ENCODE assay signal across 16 cellular contexts in the genomic region with DNA sequence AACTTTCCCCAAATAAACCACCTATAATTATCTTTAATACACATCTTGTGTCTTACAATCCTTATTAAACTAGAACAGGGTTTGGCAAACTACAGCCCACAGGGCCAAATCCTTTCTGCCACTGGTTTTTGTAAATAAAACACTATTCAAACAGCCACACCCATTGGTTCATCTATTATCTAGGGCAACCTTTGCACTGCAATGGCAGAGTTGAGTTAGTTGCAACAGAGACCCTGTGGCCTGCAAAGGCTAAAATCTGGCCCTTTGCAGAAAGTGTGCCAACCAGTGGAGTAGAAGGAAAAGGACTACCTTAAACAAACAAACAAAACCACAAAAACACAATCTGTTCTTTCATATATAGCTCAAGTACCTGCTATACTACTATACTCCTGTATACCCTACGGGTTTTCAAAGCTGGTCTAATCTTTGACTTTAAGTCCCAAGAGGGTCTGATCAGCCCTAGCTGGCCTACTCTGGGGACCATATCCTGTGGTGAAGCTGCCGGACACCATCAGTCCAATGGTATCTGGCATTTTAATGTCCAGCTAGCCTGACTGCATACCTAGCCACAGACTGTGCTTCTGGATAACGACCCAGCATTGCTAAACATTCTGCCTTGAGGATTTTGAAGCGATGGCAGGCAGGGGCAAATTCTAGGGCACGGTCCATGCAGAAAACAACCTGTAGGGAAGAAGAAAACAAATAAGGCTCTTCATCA. TPM values are rescaled to one million over a fixed set of nuclear protein-coding genes. Genes with fewer than 3 reads are reported as not detected.
DNase-seq lines count a peak whose midpoint lies in the region; ATAC-seq, FAIRE-seq and TF ChIP-seq lines count a peak whose summit lies in the region.
"Had no signal": no experiment of that assay in that cellular context is flagged by ENCODE, and none has a peak within 500 bp of the region (broad histone marks: within the 10 kb centered on the region; RNA-seq: fewer than 3 reads in every experiment).

No MANE protein-coding gene starts in this region.

- H3K4me2 ChIP-seq in astrocyte (ENCODE audit: low read length) (no peak overlapping the region), HepG2 (ENCODE audit: low read depth, low read length) (peak overlapping the region; percentile 52), smooth muscle cell (no peak overlapping the region)
- H3K4me2 ChIP-seq: KMS-11 had no signal

- intact Hi-C loops in HepG2 (cut with micrococcal nuclease; ENCODE audit: unreplicated experiment): no loop called here

- peak; percentile 3 for DNase-seq in activated T-cell treated with anti-CD3 and anti-CD28 coated beads, Interleukin-2, amount 50 U/mL, for 24 hours
- DNase-seq in activated T-cell treated with anti-CD3 and anti-CD28 coated beads, Interleukin-2, amount 50 U/mL, for 48 hours: no peak
- DNase-seq in astrocyte (ENCODE audit: low read depth) (no peak), HepG2 (ENCODE audit: low spot score) (peak; percentile 94), smooth muscle cell (lab: John Stamatoyannopoulos, UW; ENCODE audit: unreplicated experiment) (no peak), type B pancreatic cell (ENCODE audit: extremely low spot score, unreplicated experiment) (no peak)
- DNase-seq in effector memory CD4-positive, alpha-beta T cell: no peak
- DNase-seq: COR-L47, H9, NCI-H1436, NCI-H2029 treated with DMSO at 0.1 percent for 48 hours, NCI-H510A, SHP77 treated with DMSO at 0.1 percent for 48 hours had no signal

- H3K27me3 Mint-ChIP-seq in activated T-cell treated with anti-CD3 and anti-CD28 coated beads, Interleukin-2, amount 50 U/mL, for 24 hours: no peaks in the 10 kb centered on the region
- no peaks in the 10 kb centered on the region for H3K27me3 Mint-ChIP-seq in astrocyte (ENCODE audit: low read depth, unreplicated experiment)
- H3K27me3 Mint-ChIP-seq in type B pancreatic cell: no peaks in the 10 kb centered on the region

- H3K4me3 ChIP-seq in astrocyte (ENCODE audit: insufficient read depth, low read depth, low read length): no peak overlapping the region
- H3K4me3 ChIP-seq in HepG2 (replicated peaks in 1 of 3; ENCODE audit: insufficient read depth in 1 of 3, low read depth in 2 of 3, low read length in 3 of 3): no peak overlapping the region
- H3K4me3 ChIP-seq in subcutaneous abdominal adipose tissue (ENCODE audit: low read depth in 1 of 5, low read length in 5 of 5): no peak overlapping the region
- H3K4me3 ChIP-seq in smooth muscle cell: no peak overlapping the region
- no peak overlapping the region for H3K4me3 ChIP-seq in effector memory CD4-positive, alpha-beta T cell (ENCODE audit: insufficient read depth, low read depth, low read length, poor library complexity, severe bottlenecking)

- no peak overlapping the region for H3K9ac ChIP-seq in astrocyte (ENCODE audit: low read length)
- 0 out of 2 replicates have a peak overlapping the region, but pooled peaks have one; percentile 3 for H3K9ac ChIP-seq in HepG2 (ENCODE audit: insufficient read depth, low read depth, low read length)
- no peak overlapping the region for H3K9ac ChIP-seq in subcutaneous abdominal adipose tissue (ENCODE audit: low read length in 5 of 5)
- H3K9ac ChIP-seq in smooth muscle cell (ENCODE audit: low read depth): no peak overlapping the region
- H3K9ac ChIP-seq: KMS-11 had no signal

- ATAC-seq in HepG2: peak; percentile 97

- FAIRE-seq in astrocyte (lab: Jason Lieb, UNC): no peak
- FAIRE-seq in HepG2 (lab: Jason Lieb, UNC): peak; percentile 86

- H4K20me1 ChIP-seq in astrocyte (ENCODE audit: insufficient read depth, low read length) (peaks cover 30% of the 10 kb centered on the region), HepG2 (ENCODE audit: insufficient read depth, low read length) (no peaks in the 10 kb centered on the region; the same call in 1 of the 2 replicates), smooth muscle cell (ENCODE audit: low read depth) (peaks cover 10% of the 10 kb centered on the region)

- in situ Hi-C loops in HepG2 (cut with HindIII; ENCODE audit: extremely low pct_ligation_motif_present, low pct_unique_long_range_greater_than_20kb): no loop called here

- H3K4me1 ChIP-seq in astrocyte (ENCODE audit: insufficient read depth, low read length): peaks cover 6% of the 10 kb centered on the region
- peaks cover 36% of the 10 kb centered on the region for H3K4me1 ChIP-seq in HepG2 (ENCODE audit: insufficient read depth, low read length)
- peaks cover 0 to 26% (median 20%) of the 10 kb centered on the region in 5 donors for H3K4me1 ChIP-seq in subcutaneous abdominal adipose tissue (ENCODE audit: control insufficient read depth in 5 of 5, insufficient read depth in 5 of 5, low read length in 5 of 5)
- no peaks in the 10 kb centered on the region for H3K4me1 ChIP-seq in smooth muscle cell (ENCODE audit: low read depth)
- no peaks in the 10 kb centered on the region for H3K4me1 ChIP-seq in effector memory CD4-positive, alpha-beta T cell (ENCODE audit: control insufficient read depth, insufficient read depth, low read length, poor library complexity, severe bottlenecking)

- H3K4me1 Mint-ChIP-seq in activated T-cell treated with anti-CD3 and anti-CD28 coated beads, Interleukin-2, amount 50 U/mL, for 24 hours (ENCODE audit: low read depth): peaks cover 15% of the 10 kb centered on the region
- H3K4me1 Mint-ChIP-seq in astrocyte (ENCODE audit: low read depth, unreplicated experiment) (peaks cover 18% of the 10 kb centered on the region), type B pancreatic cell (ENCODE audit: unreplicated experiment) (no peaks in the 10 kb centered on the region)
- H3K4me1 Mint-ChIP-seq: H9 had no signal

- peak in 1 of 2 experiments; percentile 73; a peak in 2 of 4 replicates for TF ChIP-seq EP300 in HepG2 (IDR thresholded peaks at IDR 0.05; ENCODE audit: low read depth in 2 of 2, low read length in 2 of 2)
- peak; percentile 58; the same call in 1 of the 2 replicates for TF ChIP-seq EP300 in HepG2 (CRISPR knock-in tag; IDR thresholded peaks at IDR 0.05; ENCODE audit: borderline replicate concordance)

- no peaks in the 10 kb centered on the region for H3K9me3 Mint-ChIP-seq in activated T-cell treated with anti-CD3 and anti-CD28 coated beads, Interleukin-2, amount 50 U/mL, for 24 hours
- no peaks in the 10 kb centered on the region for H3K9me3 Mint-ChIP-seq in astrocyte (ENCODE audit: unreplicated experiment)
- no peaks in the 10 kb centered on the region for H3K9me3 Mint-ChIP-seq in type B pancreatic cell
- H3K9me3 Mint-ChIP-seq: H9 had no signal

- WGBS in HepG2 (ENCODE audit: low lambda C conversion rate): 55% methylated on average over 5 of the region's 5 CpGs
- WGBS in smooth muscle cell (ENCODE audit: low lambda C conversion rate): 80% methylated on average over 5 of the region's 5 CpGs

- no peak for TF ChIP-seq POLR2A in HepG2 (IDR thresholded peaks at IDR 0.05; ENCODE audit: insufficient read depth in 1 of 2, low read depth in 2 of 2, low read length in 2 of 2)

- H3K27me3 ChIP-seq in astrocyte (ENCODE audit: insufficient read depth, low read length) (no peaks in the 10 kb centered on the region), HepG2 (ENCODE audit: control insufficient read depth in 1 of 2, insufficient read depth in 2 of 2, low read length in 2 of 2) (no peaks in the 10 kb centered on the region), subcutaneous abdominal adipose tissue (ENCODE audit: control insufficient read depth in 5 of 5, insufficient read depth in 4 of 5, low read length in 5 of 5) (no peaks in the 10 kb centered on the region), smooth muscle cell (ENCODE audit: low read depth) (no peaks in the 10 kb centered on the region)
- H3K27me3 ChIP-seq in effector memory CD4-positive, alpha-beta T cell (replicated peaks; ENCODE audit: control insufficient read depth, insufficient read depth, low read length, poor library complexity, severe bottlenecking): no peaks in the 10 kb centered on the region

- no TSS peak for BruUV-seq in HepG2 (replicated peaks; lab: Mats Ljungman, UMichigan)

- H3K36me3 ChIP-seq in astrocyte (ENCODE audit: insufficient read depth, low read length) (peaks cover 59% of the 10 kb centered on the region), HepG2 (replicated peaks in 1 of 2; ENCODE audit: control insufficient read depth in 1 of 2, insufficient read depth in 2 of 2, low read length in 2 of 2) (peaks cover 47 to 83% of the 10 kb centered on the region in 2 experiments), subcutaneous abdominal adipose tissue (ENCODE audit: control insufficient read depth in 5 of 5, insufficient read depth in 5 of 5, low read length in 5 of 5) (peaks cover 31 to 90% (median 76%) of the 10 kb centered on the region in 5 donors), smooth muscle cell (ENCODE audit: low read depth) (peaks cover 29% of the 10 kb centered on the region)
- H3K36me3 ChIP-seq in effector memory CD4-positive, alpha-beta T cell (ENCODE audit: control insufficient read depth, insufficient read depth, low read length): peaks cover 88% of the 10 kb centered on the region

- H3K4me3 Mint-ChIP-seq in activated T-cell treated with anti-CD3 and anti-CD28 coated beads, Interleukin-2, amount 50 U/mL, for 24 hours: no peak overlapping the region
- H3K4me3 Mint-ChIP-seq in astrocyte (ENCODE audit: unreplicated experiment): no peak overlapping the region
- H3K4me3 Mint-ChIP-seq in type B pancreatic cell: no peak overlapping the region
- H3K4me3 Mint-ChIP-seq: H9 had no signal

- no peaks in the 10 kb centered on the region for H3F3A ChIP-seq in smooth muscle cell (ENCODE audit: low read depth)

- no peak overlapping the region for H3K27ac ChIP-seq in astrocyte (ENCODE audit: low read depth, low read length)
- H3K27ac ChIP-seq in HepG2 (ENCODE audit: extremely low read length, insufficient read depth, low read length): peak overlapping the region; percentile 57
- H3K27ac ChIP-seq in subcutaneous abdominal adipose tissue (ENCODE audit: low read depth, low read length): peak overlapping the region; percentile 45
- no peak overlapping the region for H3K27ac ChIP-seq in smooth muscle cell (ENCODE audit: low read depth)
- no peak overlapping the region for H3K27ac ChIP-seq in effector memory CD4-positive, alpha-beta T cell (ENCODE audit: insufficient read depth, low read length, poor library complexity, severe bottlenecking)
- H3K27ac ChIP-seq: C4-2B, KMS-11 had no signal

- no peak for TF ChIP-seq CTCF in astrocyte (IDR thresholded peaks at IDR 0.05; ENCODE audit: insufficient read depth, low read depth, low read length)
- TF ChIP-seq CTCF in HepG2 (CRISPR knock-in tag; IDR thresholded peaks at IDR 0.05): peak; percentile 33
- no peak for TF ChIP-seq CTCF in smooth muscle cell (IDR thresholded peaks at IDR 0.05; ENCODE audit: borderline replicate concordance, insufficient read depth, poor library complexity, severe bottlenecking)
- no peak for TF ChIP-seq CTCF in type B pancreatic cell (conservative IDR thresholded peaks at IDR 0.05)

- H3K36me3 Mint-ChIP-seq in activated T-cell treated with anti-CD3 and anti-CD28 coated beads, Interleukin-2, amount 50 U/mL, for 24 hours (ENCODE audit: low read depth): peaks cover 99% of the 10 kb centered on the region
- peaks cover 26% of the 10 kb centered on the region for H3K36me3 Mint-ChIP-seq in astrocyte (ENCODE audit: low read depth, unreplicated experiment)
- peaks cover 36% of the 10 kb centered on the region for H3K36me3 Mint-ChIP-seq in type B pancreatic cell

- no peaks in the 10 kb centered on the region for H3K9me3 ChIP-seq in astrocyte (ENCODE audit: insufficient read depth, low read depth, low read length)
- H3K9me3 ChIP-seq in HepG2 (ENCODE audit: low read length): no peaks in the 10 kb centered on the region
- no peaks in the 10 kb centered on the region for H3K9me3 ChIP-seq in subcutaneous abdominal adipose tissue (ENCODE audit: control insufficient read depth in 5 of 5, low read length in 5 of 5)
- no peaks in the 10 kb centered on the region for H3K9me3 ChIP-seq in smooth muscle cell (replicated peaks; ENCODE audit: low read depth)
- no peaks in the 10 kb centered on the region for H3K9me3 ChIP-seq in effector memory CD4-positive, alpha-beta T cell (ENCODE audit: control insufficient read depth, low read length)

- POLR2A ChIA-PET in HepG2 (lab: Yijun Ruan, JAX): interaction anchor here (0.7 to 3.6 kb wide), 14 partner anchors 9 to 152 kb away, joined by 3 to 30 read pairs (median 4); a partner anchor contains a TSS

- H2AFZ ChIP-seq in astrocyte (ENCODE audit: low read depth, low read length): no peak overlapping the region
- no peak overlapping the region for H2AFZ ChIP-seq in HepG2 (ENCODE audit: low read length)
- H2AFZ ChIP-seq in smooth muscle cell (ENCODE audit: low read depth): no peak overlapping the region

- H3K79me2 ChIP-seq in astrocyte (ENCODE audit: insufficient read depth, low read length): peaks cover 2% of the 10 kb centered on the region
- H3K79me2 ChIP-seq in HepG2 (ENCODE audit: insufficient read depth, low read length): no peaks in the 10 kb centered on the region
- no peaks in the 10 kb centered on the region for H3K79me2 ChIP-seq in smooth muscle cell (ENCODE audit: low read depth)

- CTCF ChIA-PET in HepG2 (lab: Yijun Ruan, JAX; ENCODE audit: low intra/inter-chr PET ratio, low total read pairs): interaction anchor here (1.7 kb wide), 1 partner anchor 30 kb away, joined by 4 read pairs; a partner anchor contains a TSS

- TF ChIP-seq RAD21 in HepG2 (CRISPR knock-in tag; IDR thresholded peaks at IDR 0.05): peak; percentile 35; the same call in 1 of the 2 replicates

- H3K27ac Mint-ChIP-seq in activated T-cell treated with anti-CD3 and anti-CD28 coated beads, Interleukin-2, amount 50 U/mL, for 24 hours: peak overlapping the region; percentile 8
- H3K27ac Mint-ChIP-seq in astrocyte (ENCODE audit: unreplicated experiment): peak overlapping the region; percentile 53
- H3K27ac Mint-ChIP-seq in type B pancreatic cell: no peak overlapping the region
- H3K27ac Mint-ChIP-seq: H9 had no signal

RNA-seq across cellular contexts. Expression of a gene that starts 23.3 kb away (rescaled TPM):
- 169 and 177 TPM in 2 replicates for total RNA-seq in astrocyte
- total RNA-seq in HepG2 (2016; rRNA removed; fragmentation: Illumina TruSeq; extraction: Trizol): 161 and 170 TPM in 2 replicates
- total RNA-seq in HepG2 (2016; cell fraction: cytosol; rRNA removed; fragmentation: Illumina TruSeq; extraction: Trizol; ENCODE audit: low read depth): 13.1 and 14.4 TPM in 2 replicates
- total RNA-seq in HepG2 (2016; cell fraction: insoluble cytoplasmic fraction; rRNA removed; fragmentation: Illumina TruSeq; extraction: Trizol): 142 and 170 TPM in 2 replicates
- total RNA-seq in HepG2 (2016; cell fraction: membrane; rRNA removed; fragmentation: Illumina TruSeq; extraction: Trizol): 61.3 and 66.7 TPM in 2 replicates
- 95.4 and 98.2 TPM in 2 replicates for total RNA-seq in HepG2 (2016; cell fraction: nucleus; rRNA removed; fragmentation: Illumina TruSeq; extraction: Trizol)
- 97.2 and 105 TPM in 2 replicates for polyA plus RNA-seq in HepG2 (2011; rRNA removed)
- 67.5 and 85.5 TPM in 2 replicates for polyA plus RNA-seq in HepG2 (2011; cell fraction: cytosol; rRNA removed)
- 104 and 124 TPM in 2 replicates for polyA plus RNA-seq in HepG2 (2011; cell fraction: nucleus; rRNA removed)
- 42.6 and 44.3 TPM in 2 replicates for polyA plus RNA-seq in HepG2 (2012)
- polyA plus RNA-seq in HepG2 (2016; cell fraction: cytosol; fragmentation: Illumina TruSeq; extraction: Trizol; ENCODE audit: low read depth): 18.7 and 20.0 TPM in 2 replicates
- polyA plus RNA-seq in HepG2 (2016; cell fraction: insoluble cytoplasmic fraction; fragmentation: Illumina TruSeq; extraction: Trizol; ENCODE audit: low read depth): 172 and 192 TPM in 2 replicates
- polyA plus RNA-seq in HepG2 (2016; cell fraction: membrane; fragmentation: Illumina TruSeq; extraction: Trizol; ENCODE audit: low read depth): 49.0 TPM in 2 replicates
- 178 and 180 TPM in 2 replicates for polyA plus RNA-seq in HepG2 (2016; cell fraction: nucleus; fragmentation: Illumina TruSeq; extraction: Trizol; ENCODE audit: insufficient read depth, low read depth)
- polyA minus RNA-seq in HepG2 (2011; rRNA and poly(A)+ RNA removed; ENCODE audit: low replicate concordance): 256 and 859 TPM in 2 replicates
- 126 and 130 TPM in 2 replicates for polyA minus RNA-seq in HepG2 (2011; cell fraction: cytosol; rRNA and poly(A)+ RNA removed)
- polyA minus RNA-seq in HepG2 (2011; cell fraction: nucleus; rRNA and poly(A)+ RNA removed): 93.4 and 142 TPM in 2 replicates
- total RNA-seq in smooth muscle cell: 28.5 and 34.7 TPM in 2 replicates
- 60.1 and 63.0 TPM in 2 replicates for polyA plus RNA-seq in smooth muscle cell
- 60.0 and 84.3 TPM in 2 replicates for total RNA-seq in type B pancreatic cell (ENCODE audit: low replicate concordance)

RNA-seq across cellular contexts. Expression of a gene that starts 27.4 kb away (rescaled TPM):
- total RNA-seq in astrocyte (82.9 and 96.0 TPM in 2 replicates), HepG2 (2016; rRNA removed; fragmentation: Illumina TruSeq; extraction: Trizol) (132 and 179 TPM in 2 replicates), smooth muscle cell (44.5 and 69.5 TPM in 2 replicates), type B pancreatic cell (ENCODE audit: low replicate concordance) (77.3 and 88.7 TPM in 2 replicates)
- total RNA-seq in HepG2 (2016; cell fraction: cytosol; rRNA removed; fragmentation: Illumina TruSeq; extraction: Trizol; ENCODE audit: low read depth): 46.7 and 51.0 TPM in 2 replicates
- total RNA-seq in HepG2 (2016; cell fraction: insoluble cytoplasmic fraction; rRNA removed; fragmentation: Illumina TruSeq; extraction: Trizol): 140 and 190 TPM in 2 replicates
- 65.8 and 75.9 TPM in 2 replicates for total RNA-seq in HepG2 (2016; cell fraction: membrane; rRNA removed; fragmentation: Illumina TruSeq; extraction: Trizol)
- 79.3 and 85.4 TPM in 2 replicates for total RNA-seq in HepG2 (2016; cell fraction: nucleus; rRNA removed; fragmentation: Illumina TruSeq; extraction: Trizol)
- polyA plus RNA-seq in HepG2 (2011; rRNA removed) (47.7 and 54.7 TPM in 2 replicates), smooth muscle cell (44.7 and 61.5 TPM in 2 replicates)
- 23.0 and 30.1 TPM in 2 replicates for polyA plus RNA-seq in HepG2 (2011; cell fraction: cytosol; rRNA removed)
- polyA plus RNA-seq in HepG2 (2011; cell fraction: nucleus; rRNA removed): 24.7 and 29.9 TPM in 2 replicates
- polyA plus RNA-seq in HepG2 (2012): 75.2 and 76.1 TPM in 2 replicates
- 45.0 and 48.2 TPM in 2 replicates for polyA plus RNA-seq in HepG2 (2016; cell fraction: cytosol; fragmentation: Illumina TruSeq; extraction: Trizol; ENCODE audit: low read depth)
- 221 and 228 TPM in 2 replicates for polyA plus RNA-seq in HepG2 (2016; cell fraction: insoluble cytoplasmic fraction; fragmentation: Illumina TruSeq; extraction: Trizol; ENCODE audit: low read depth)
- 64.6 and 70.7 TPM in 2 replicates for polyA plus RNA-seq in HepG2 (2016; cell fraction: membrane; fragmentation: Illumina TruSeq; extraction: Trizol; ENCODE audit: low read depth)
- 97.9 and 98.9 TPM in 2 replicates for polyA plus RNA-seq in HepG2 (2016; cell fraction: nucleus; fragmentation: Illumina TruSeq; extraction: Trizol; ENCODE audit: insufficient read depth, low read depth)
- 61.1 and 62.3 TPM in 2 replicates for polyA minus RNA-seq in HepG2 (2011; rRNA and poly(A)+ RNA removed; ENCODE audit: low replicate concordance)
- 44.7 and 52.7 TPM in 2 replicates for polyA minus RNA-seq in HepG2 (2011; cell fraction: cytosol; rRNA and poly(A)+ RNA removed)
- polyA minus RNA-seq in HepG2 (2011; cell fraction: nucleus; rRNA and poly(A)+ RNA removed): 116 and 129 TPM in 2 replicates

RNA-seq across cellular contexts. Expression of a gene that starts 30.0 kb away (rescaled TPM):
- total RNA-seq in astrocyte (60.5 and 66.0 TPM in 2 replicates), HepG2 (2016; rRNA removed; fragmentation: Illumina TruSeq; extraction: Trizol) (26.8 and 27.9 TPM in 2 replicates), smooth muscle cell (21.3 and 41.3 TPM in 2 replicates), type B pancreatic cell (ENCODE audit: low replicate concordance) (44.7 and 45.0 TPM in 2 replicates)
- 17.3 and 18.4 TPM in 2 replicates for total RNA-seq in HepG2 (2016; cell fraction: cytosol; rRNA removed; fragmentation: Illumina TruSeq; extraction: Trizol; ENCODE audit: low read depth)
- 21.1 and 25.4 TPM in 2 replicates for total RNA-seq in HepG2 (2016; cell fraction: insoluble cytoplasmic fraction; rRNA removed; fragmentation: Illumina TruSeq; extraction: Trizol)
- 36.4 and 39.9 TPM in 2 replicates for total RNA-seq in HepG2 (2016; cell fraction: membrane; rRNA removed; fragmentation: Illumina TruSeq; extraction: Trizol)
- 13.2 and 14.4 TPM in 2 replicates for total RNA-seq in HepG2 (2016; cell fraction: nucleus; rRNA removed; fragmentation: Illumina TruSeq; extraction: Trizol)
- polyA plus RNA-seq in HepG2 (2011; rRNA removed) (42.0 and 48.5 TPM in 2 replicates), smooth muscle cell (50.1 and 54.4 TPM in 2 replicates)
- polyA plus RNA-seq in HepG2 (2011; cell fraction: cytosol; rRNA removed): 38.1 and 38.8 TPM in 2 replicates
- 36.5 and 41.2 TPM in 2 replicates for polyA plus RNA-seq in HepG2 (2011; cell fraction: nucleus; rRNA removed)
- 23.6 and 24.0 TPM in 2 replicates for polyA plus RNA-seq in HepG2 (2012)
- 15.6 and 18.2 TPM in 2 replicates for polyA plus RNA-seq in HepG2 (2016; cell fraction: cytosol; fragmentation: Illumina TruSeq; extraction: Trizol; ENCODE audit: low read depth)
- polyA plus RNA-seq in HepG2 (2016; cell fraction: insoluble cytoplasmic fraction; fragmentation: Illumina TruSeq; extraction: Trizol; ENCODE audit: low read depth): 26.9 and 33.5 TPM in 2 replicates
- 35.0 and 37.3 TPM in 2 replicates for polyA plus RNA-seq in HepG2 (2016; cell fraction: membrane; fragmentation: Illumina TruSeq; extraction: Trizol; ENCODE audit: low read depth)
- polyA plus RNA-seq in HepG2 (2016; cell fraction: nucleus; fragmentation: Illumina TruSeq; extraction: Trizol; ENCODE audit: insufficient read depth, low read depth): 29.9 and 31.9 TPM in 2 replicates
- polyA minus RNA-seq in HepG2 (2011; rRNA and poly(A)+ RNA removed; ENCODE audit: low replicate concordance): 47.3 TPM in 2 replicates
- 15.6 and 18.5 TPM in 2 replicates for polyA minus RNA-seq in HepG2 (2011; cell fraction: cytosol; rRNA and poly(A)+ RNA removed)
- 15.3 and 17.8 TPM in 2 replicates for polyA minus RNA-seq in HepG2 (2011; cell fraction: nucleus; rRNA and poly(A)+ RNA removed)

RNA-seq across cellular contexts. Expression of a gene that starts 59.4 kb away (rescaled TPM):
- 0.98 and 1.1 TPM in 2 replicates for total RNA-seq in astrocyte
- total RNA-seq in HepG2 (2016; rRNA removed; fragmentation: Illumina TruSeq; extraction: Trizol): 0.53 and 0.60 TPM in 2 replicates
- 0.18 TPM in 1 of 2 replicates, not detected in the other for total RNA-seq in HepG2 (2016; cell fraction: cytosol; rRNA removed; fragmentation: Illumina TruSeq; extraction: Trizol; ENCODE audit: low read depth)
- 0.41 and 0.92 TPM in 2 replicates for total RNA-seq in HepG2 (2016; cell fraction: insoluble cytoplasmic fraction; rRNA removed; fragmentation: Illumina TruSeq; extraction: Trizol)
- total RNA-seq in HepG2 (2016; cell fraction: membrane; rRNA removed; fragmentation: Illumina TruSeq; extraction: Trizol): 0.09 and 0.28 TPM in 2 replicates
- total RNA-seq in HepG2 (2016; cell fraction: nucleus; rRNA removed; fragmentation: Illumina TruSeq; extraction: Trizol): 0.37 and 1.4 TPM in 2 replicates
- polyA plus RNA-seq in HepG2 (2011; rRNA removed): 0.48 and 0.73 TPM in 2 replicates
- 0.15 and 0.35 TPM in 2 replicates for polyA plus RNA-seq in HepG2 (2011; cell fraction: cytosol; rRNA removed)
- polyA plus RNA-seq in HepG2 (2011; cell fraction: nucleus; rRNA removed): 0.88 and 1.5 TPM in 2 replicates
- 0.57 and 0.59 TPM in 2 replicates for polyA plus RNA-seq in HepG2 (2012)
- polyA plus RNA-seq in HepG2 (2016; cell fraction: cytosol; fragmentation: Illumina TruSeq; extraction: Trizol; ENCODE audit: low read depth): 0.10 TPM in 1 of 2 replicates, not detected in the other
- 0.72 and 1.5 TPM in 2 replicates for polyA plus RNA-seq in HepG2 (2016; cell fraction: insoluble cytoplasmic fraction; fragmentation: Illumina TruSeq; extraction: Trizol; ENCODE audit: low read depth)
- polyA plus RNA-seq in HepG2 (2016; cell fraction: membrane; fragmentation: Illumina TruSeq; extraction: Trizol; ENCODE audit: low read depth): 0.08 TPM in 1 of 2 replicates, not detected in the other
- polyA plus RNA-seq in HepG2 (2016; cell fraction: nucleus; fragmentation: Illumina TruSeq; extraction: Trizol; ENCODE audit: insufficient read depth, low read depth): 0.74 and 1.3 TPM in 2 replicates
- 0.48 TPM in 1 of 2 replicates, not detected in the other for polyA minus RNA-seq in HepG2 (2011; rRNA and poly(A)+ RNA removed; ENCODE audit: low replicate concordance)
- polyA minus RNA-seq in HepG2 (2011; cell fraction: cytosol; rRNA and poly(A)+ RNA removed): not detected in 2 replicates
- polyA minus RNA-seq in HepG2 (2011; cell fraction: nucleus; rRNA and poly(A)+ RNA removed): 1.3 and 4.0 TPM in 2 replicates
- 1.5 and 1.7 TPM in 2 replicates for total RNA-seq in smooth muscle cell
- 3.2 and 3.9 TPM in 2 replicates for polyA plus RNA-seq in smooth muscle cell
- 1.9 and 4.5 TPM in 2 replicates for total RNA-seq in type B pancreatic cell (ENCODE audit: low replicate concordance)

Comparison
In these comparisons a context has a peak if more than half of its experiments do, and no peak if none do; other contexts are left out.
1. DNase-seq: peak in activated T-cell treated with anti-CD3 and anti-CD28 coated beads, Interleukin-2, amount 50 U/mL, for 24 hours (single experiment) and HepG2 (single experiment); none in activated T-cell treated with anti-CD3 and anti-CD28 coated beads, Interleukin-2, amount 50 U/mL, for 48 hours (0 of 2), astrocyte (single experiment), smooth muscle cell (single experiment), type B pancreatic cell (single experiment) and effector memory CD4-positive, alpha-beta T cell (0 of 3).
2. H3K27ac ChIP-seq: peak in HepG2 (single experiment) and subcutaneous abdominal adipose tissue (single experiment); none in astrocyte (single experiment), smooth muscle cell (single experiment) and effector memory CD4-positive, alpha-beta T cell (single experiment).